ENCODE assay signal across 8 cellular contexts in genomic region chr20:5362771-5363170, GRCh38. TPM values are rescaled to one million over a fixed set of nuclear protein-coding genes. Genes with fewer than 3 reads are reported as not detected.
"Had no signal": no experiment of that assay in that cellular context is flagged by ENCODE, and none has a peak within 500 bp of the region (broad histone marks: within the 10 kb centered on the region; RNA-seq: fewer than 3 reads in every experiment).

No MANE protein-coding gene starts in this region.

- DNase-seq: GDM1, GF-D8 had no signal

- FAIRE-seq: G401.6, GM12878, GM12891, GM12892, GM18507, GM19239 had no signal

- H3K4me3 ChIP-seq: GM12878 had no signal

- ATAC-seq: GM12878 had no signal

RNA-seq across cellular contexts. Expression of gene PROKR2, which starts 46.0 kb away (rescaled TPM):
- total RNA-seq: GM12878 had no signal
- polyA plus RNA-seq: GM12878 had no signal
